In genomic region chr11:78223320-78223954, GRCh38 we compare ENCODE assay signal across 13 cellular contexts. TPM values are rescaled to one million over a fixed set of nuclear protein-coding genes. Genes with fewer than 3 reads are reported as not detected.
DNase-seq lines count a peak whose midpoint lies in the region; ATAC-seq lines count a peak whose summit lies in the region.
"Had no signal": no experiment of that assay in that cellular context is flagged by ENCODE, and none has a peak within 500 bp of the region (broad histone marks: within the 10 kb centered on the region; RNA-seq: fewer than 3 reads in every experiment).

No MANE protein-coding gene starts in this region.

- H3K27ac Mint-ChIP-seq in activated naive CD4-positive, alpha-beta T cell treated with anti-CD3 and anti-CD28 coated beads, Interleukin-2, amount 10 ng/mL, durations not matched to agents 7 days and 5 days: no peak overlapping the region
- peak overlapping the region; percentile 67 for H3K27ac Mint-ChIP-seq in stimulated activated memory B cell treated with anti-CD40 and anti-IgM and Interleukin-4, amounts not matched to agents 10 μg/mL and 1 μg/mL and 100 μg/mL, for 72 hours

- no peak overlapping the region for H2BK5ac ChIP-seq in mesenchymal stem cell (ENCODE audit: low read depth, low read length, poor library complexity, severe bottlenecking)

- no peak overlapping the region for H3K4me3 ChIP-seq in mesenchymal stem cell (ENCODE audit: insufficient read depth in 1 of 2, low read depth in 1 of 2, low read length in 2 of 2)
- H3K4me3 ChIP-seq: K562, right lobe of liver had no signal

- no peaks in the 10 kb centered on the region for H3K27me3 ChIP-seq in mesenchymal stem cell (ENCODE audit: control insufficient read depth in 1 of 2, insufficient read depth in 1 of 2, low read length in 2 of 2)
- H3K27me3 ChIP-seq: right lobe of liver had no signal

- H4K8ac ChIP-seq in mesenchymal stem cell (ENCODE audit: low read length): no peak overlapping the region

- DNase-seq in activated naive CD4-positive, alpha-beta T cell treated with anti-CD3 and anti-CD28 coated beads, Interleukin-2, amount 10 ng/mL, durations not matched to agents 7 days and 5 days: peak; percentile 8
- no peak for DNase-seq in activated naive CD4-positive, alpha-beta T cell treated with anti-CD3 and anti-CD28 coated beads, Interleukin-2, amount 50 U/mL, for 16 hours
- no peak for DNase-seq in kidney tubule cell (ENCODE audit: low spot score)
- DNase-seq in mesenchymal stem cell: no peak
- no peak for DNase-seq in SW 1271 (lab: John Stamatoyannopoulos, UW)
- DNase-seq: ACHN, amniotic stem cell, left cardiac atrium, right lobe of liver had no signal

- H2BK120ac ChIP-seq in mesenchymal stem cell (ENCODE audit: low read depth, low read length): no peak overlapping the region

- peaks cover 40% of the 10 kb centered on the region for H3K36me3 Mint-ChIP-seq in activated naive CD4-positive, alpha-beta T cell treated with anti-CD3 and anti-CD28 coated beads, Interleukin-2, amount 10 ng/mL, durations not matched to agents 7 days and 5 days
- peaks cover 46% of the 10 kb centered on the region for H3K36me3 Mint-ChIP-seq in stimulated activated memory B cell treated with anti-CD40 and anti-IgM and Interleukin-4, amounts not matched to agents 10 μg/mL and 1 μg/mL and 100 μg/mL, for 72 hours

- no peaks in the 10 kb centered on the region for H3K9me3 Mint-ChIP-seq in activated naive CD4-positive, alpha-beta T cell treated with anti-CD3 and anti-CD28 coated beads, Interleukin-2, amount 10 ng/mL, durations not matched to agents 7 days and 5 days
- H3K9me3 Mint-ChIP-seq in stimulated activated memory B cell treated with anti-CD40 and anti-IgM and Interleukin-4, amounts not matched to agents 10 μg/mL and 1 μg/mL and 100 μg/mL, for 72 hours: no peaks in the 10 kb centered on the region

- no peak overlapping the region for H3K4me2 ChIP-seq in mesenchymal stem cell (ENCODE audit: low read length, poor library complexity, severe bottlenecking)

- H3K9me3 ChIP-seq in mesenchymal stem cell (ENCODE audit: control insufficient read depth, low read length): no peaks in the 10 kb centered on the region
- H3K9me3 ChIP-seq: right lobe of liver had no signal

- no peak overlapping the region for H3K23ac ChIP-seq in mesenchymal stem cell (ENCODE audit: low read length in 2 of 2)

- WGBS in mesenchymal stem cell: 97% methylated on average over 9 of the region's 9 CpGs

- no peak overlapping the region for H3K27ac ChIP-seq in mesenchymal stem cell (ENCODE audit: low read length, poor library complexity, severe bottlenecking)
- H3K27ac ChIP-seq: right lobe of liver had no signal

- H3K4me3 Mint-ChIP-seq in activated naive CD4-positive, alpha-beta T cell treated with anti-CD3 and anti-CD28 coated beads, Interleukin-2, amount 10 ng/mL, durations not matched to agents 7 days and 5 days: no peak overlapping the region
- peak overlapping the region; percentile 58 for H3K4me3 Mint-ChIP-seq in stimulated activated memory B cell treated with anti-CD40 and anti-IgM and Interleukin-4, amounts not matched to agents 10 μg/mL and 1 μg/mL and 100 μg/mL, for 72 hours

- CTCF ChIA-PET in activated naive CD4-positive, alpha-beta T cell treated with anti-CD3 and anti-CD28 coated beads, Interleukin-2, amount 10 ng/mL, durations not matched to agents 7 days and 5 days (lab: Charles Lee): no interaction called here

- H3K18ac ChIP-seq in mesenchymal stem cell (ENCODE audit: low read depth in 1 of 2, low read length in 2 of 2): no peak overlapping the region

- no peak overlapping the region for H2AFZ ChIP-seq in mesenchymal stem cell (ENCODE audit: low read depth, low read length)

- peaks cover 3% of the 10 kb centered on the region for H3K4me1 ChIP-seq in mesenchymal stem cell (ENCODE audit: control insufficient read depth, insufficient read depth, low read depth, low read length)
- H3K4me1 ChIP-seq: right lobe of liver had no signal

- no peak overlapping the region for H3K4ac ChIP-seq in mesenchymal stem cell (ENCODE audit: low read depth in 1 of 2, low read length in 2 of 2)

- ATAC-seq in GM21619 (IDR thresholded peaks at IDR 0.05; ENCODE audit: unreplicated experiment) (peak; percentile 76), HG03280 (IDR thresholded peaks at IDR 0.05; ENCODE audit: unreplicated experiment) (peak; percentile 46)
- peak; percentile 90 for ATAC-seq in stimulated activated memory B cell treated with anti-CD40 and anti-IgM and Interleukin-4, amounts not matched to agents 10 μg/mL and 1 μg/mL and 100 μg/mL, for 72 hours
- ATAC-seq: K562, left cardiac atrium, right lobe of liver had no signal

- no peak overlapping the region for H2BK15ac ChIP-seq in mesenchymal stem cell (ENCODE audit: low read depth, poor library complexity, severe bottlenecking)

- H3K14ac ChIP-seq in mesenchymal stem cell (ENCODE audit: low read length in 2 of 2): no peak overlapping the region

- H2BK12ac ChIP-seq in mesenchymal stem cell (ENCODE audit: low read length in 2 of 2): no peak overlapping the region

- H3K36me3 ChIP-seq in mesenchymal stem cell (ENCODE audit: control insufficient read depth in 1 of 2, insufficient read depth in 2 of 2, low read depth in 1 of 2, low read length in 2 of 2): peaks cover 62 to 80% of the 10 kb centered on the region in 2 experiments

- H3K4me1 Mint-ChIP-seq in activated naive CD4-positive, alpha-beta T cell treated with anti-CD3 and anti-CD28 coated beads, Interleukin-2, amount 10 ng/mL, durations not matched to agents 7 days and 5 days: peaks cover 40% of the 10 kb centered on the region
- H3K4me1 Mint-ChIP-seq in stimulated activated memory B cell treated with anti-CD40 and anti-IgM and Interleukin-4, amounts not matched to agents 10 μg/mL and 1 μg/mL and 100 μg/mL, for 72 hours: peaks cover 40% of the 10 kb centered on the region

- no peaks in the 10 kb centered on the region for H3K27me3 Mint-ChIP-seq in activated naive CD4-positive, alpha-beta T cell treated with anti-CD3 and anti-CD28 coated beads, Interleukin-2, amount 10 ng/mL, durations not matched to agents 7 days and 5 days
- no peaks in the 10 kb centered on the region for H3K27me3 Mint-ChIP-seq in stimulated activated memory B cell treated with anti-CD40 and anti-IgM and Interleukin-4, amounts not matched to agents 10 μg/mL and 1 μg/mL and 100 μg/mL, for 72 hours

- H2AK5ac ChIP-seq in mesenchymal stem cell (ENCODE audit: low read length, severe bottlenecking): no peak overlapping the region

- H3K79me1 ChIP-seq in mesenchymal stem cell (replicated peaks; ENCODE audit: low read length, poor library complexity, severe bottlenecking): peaks cover 2% of the 10 kb centered on the region

- H3K9ac ChIP-seq in mesenchymal stem cell (ENCODE audit: low read length): no peak overlapping the region

- no peak overlapping the region for H4K91ac ChIP-seq in mesenchymal stem cell (ENCODE audit: low read length)

RNA-seq across cellular contexts. Expression of gene USP35, which starts 34.7 kb away (rescaled TPM):
- 7.1 TPM for polyA plus RNA-seq in mesenchymal stem cell (2013, experiment 1 of 2)
- 6.9 TPM for polyA plus RNA-seq in mesenchymal stem cell (2013, experiment 2 of 2)

RNA-seq across cellular contexts. Expression of gene KCTD21, which starts 35.0 kb away (rescaled TPM):
- 11.7 TPM for polyA plus RNA-seq in mesenchymal stem cell (2013, experiment 1 of 2)
- 12.2 TPM for polyA plus RNA-seq in mesenchymal stem cell (2013, experiment 2 of 2)
